ENCODE assay signal across 8 cellular contexts in the genomic region with DNA sequence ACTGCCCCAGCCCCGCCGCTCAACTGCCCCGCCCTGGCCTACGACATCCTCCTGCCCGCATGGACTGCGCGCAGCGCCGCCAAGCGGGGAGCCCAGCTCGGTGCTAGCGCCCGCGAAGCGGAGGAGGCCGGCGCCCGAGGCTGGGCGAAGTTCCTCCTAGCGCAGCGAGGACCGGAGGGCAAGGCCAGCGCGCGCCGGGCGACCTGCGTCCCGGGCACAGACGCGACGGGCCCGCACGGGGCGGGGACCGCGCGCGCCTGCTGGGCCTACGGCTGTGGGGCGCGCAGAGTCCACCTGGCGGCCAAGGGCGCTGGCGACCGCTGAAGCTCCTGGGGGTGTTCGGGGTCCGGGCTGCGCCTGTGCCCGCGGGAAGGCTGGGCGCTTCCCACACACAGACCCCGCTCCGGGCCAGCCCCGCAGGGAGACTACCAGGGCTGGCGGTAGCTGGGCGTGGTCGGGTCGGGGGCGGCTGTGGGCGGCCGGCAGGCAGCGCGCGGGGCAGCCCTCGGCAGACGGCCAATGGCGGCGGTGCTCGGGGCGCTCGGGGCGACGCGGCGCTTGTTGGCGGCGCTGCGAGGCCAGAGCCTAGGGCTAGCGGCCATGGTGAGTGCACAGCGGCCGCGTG. TPM values are rescaled to one million over a fixed set of nuclear protein-coding genes. Genes with fewer than 3 reads are reported as not detected.
DNase-seq lines count a peak whose midpoint lies in the region; ATAC-seq and TF ChIP-seq lines count a peak whose summit lies in the region.

Gene PCBD2, plus strand, starts transcription at position 511 of the 625 bp plus-strand sequence. Its CDS starts 9 bp downstream, at position 520.

- H3K9me3 Mint-ChIP-seq in CD8-positive, alpha-beta T cell = no peaks in the 10 kb centered on the region

- POLR2A ChIA-PET in CD8-positive, alpha-beta T cell (lab: Charles Lee) = interaction anchor here (0.6 to 3.0 kb wide), 15 partner anchors 10 to 728 kb away, joined by 3 to 29 read pairs (median 5); partner anchors contain the start of genes C5orf24, CAMLG, DDX46 and JADE2

- peak within 1 kb of the TSS; percentile 89 for H3K27ac ChIP-seq in CD8-positive, alpha-beta T cell (ENCODE audit: low read depth, low read length)

- ATAC-seq in CD8-positive, alpha-beta T cell = peak; percentile 86
- ATAC-seq in GM19438 (IDR thresholded peaks at IDR 0.05; ENCODE audit: low read depth, unreplicated experiment) (peak; percentile 75), HG03571 (IDR thresholded peaks at IDR 0.05; ENCODE audit: unreplicated experiment) (peak; percentile 71)

- H3K36me3 ChIP-seq in CD8-positive, alpha-beta T cell (ENCODE audit: insufficient read depth, low read length) = no peaks in the 10 kb centered on the region

- no peak for TF ChIP-seq POLR2A in lower leg skin (IDR thresholded peaks at IDR 0.05)

- H3K4me1 Mint-ChIP-seq in CD8-positive, alpha-beta T cell (ENCODE audit: low read depth) = peaks cover 10% of the 10 kb centered on the region

- no peaks in the 10 kb centered on the region for H3K9me3 ChIP-seq in CD8-positive, alpha-beta T cell (ENCODE audit: low read length)

- peak; percentile 67 for TF ChIP-seq CTCF in CD8-positive, alpha-beta T cell (IDR thresholded peaks at IDR 0.05)
- TF ChIP-seq CTCF in lower leg skin (IDR thresholded peaks at IDR 0.05) = peak in 1 of 3 donors; percentile 58

- H3K4me3 Mint-ChIP-seq in CD8-positive, alpha-beta T cell = peak within 1 kb of the TSS; percentile 98

- 1% methylated on average over 25 of the region's 83 CpGs; no CpG with 5 or more reads in 1 of the 2 donors for WGBS in lower leg skin, 2 donors

- CTCF ChIA-PET in CD8-positive, alpha-beta T cell (lab: Charles Lee) = interaction anchor here (0.7 to 3.4 kb wide), 16 partner anchors 9 to 317 kb away, joined by 3 to 13 read pairs (median 3); partner anchors contain the start of genes C5orf24 and CAMLG

- peaks cover 4% of the 10 kb centered on the region for H3K4me1 ChIP-seq in CD8-positive, alpha-beta T cell (ENCODE audit: insufficient read depth, low read length)

- no peaks in the 10 kb centered on the region for H3K27me3 ChIP-seq in CD8-positive, alpha-beta T cell (ENCODE audit: insufficient read depth, low read length)

- H3K36me3 Mint-ChIP-seq in CD8-positive, alpha-beta T cell = peaks cover 14% of the 10 kb centered on the region

- H3K27me3 Mint-ChIP-seq in CD8-positive, alpha-beta T cell (ENCODE audit: low read depth) = no peaks in the 10 kb centered on the region

- peak within 1 kb of the TSS; percentile 99 for H3K27ac Mint-ChIP-seq in CD8-positive, alpha-beta T cell

- H3K4me3 ChIP-seq in CD8-positive, alpha-beta T cell (ENCODE audit: low read depth, low read length) = peak within 1 kb of the TSS; percentile 59
- H3K4me3 ChIP-seq in lower leg skin (ENCODE audit: low read depth, poor library complexity, severe bottlenecking) = peak within 1 kb of the TSS; percentile 84

- DNase-seq in CD8-positive, alpha-beta T cell = peak; percentile 88 to 95 (median 90)
- DNase-seq in NCI-H774 (lab: John Stamatoyannopoulos, UW) = peak; percentile 91
- peak; percentile 87 for DNase-seq in activated CD4-positive, alpha-beta T cell treated with anti-CD3 and anti-CD28 coated beads, Interleukin-2, amount 50 U/mL, for 4 hours
- peak; percentile 80 to 90 for DNase-seq in dermis microvascular lymphatic vessel endothelial cell (ENCODE audit: low read depth in 2 of 2)
- DNase-seq in lower leg skin (ENCODE audit: low spot score in 2 of 2) = peak; percentile 82 to 97
- DNase-seq in stimulated activated CD4-positive, alpha-beta T cell treated with anti-CD3 and anti-CD28 coated beads, Interleukin-4, amount 100 ng/mL, for 4 hours = peak; percentile 89 to 91

- intact Hi-C loops in CD8-positive, alpha-beta T cell (cut with DNase I, micrococcal nuclease) = loop anchor here (1.0 to 10.0 kb wide), 14 partner anchors 30 to 1942 kb away; partner anchors contain the start of genes DDX46 (in 2 of the 2), SAR1B (in 2 of the 2), SEC24A (in 2 of the 2) and TXNDC15 (in 2 of the 2)
- intact Hi-C loops in lower leg skin (cut with DNase I; ENCODE audit: low total_unique reads) = no loop called here

RNA-seq across cellular contexts. Expression of gene PCBD2, which starts in this region (rescaled TPM):
- total RNA-seq in CD8-positive, alpha-beta T cell = 1 to 10 TPM; 4.2 to 4.4 TPM
- total RNA-seq in dermis microvascular lymphatic vessel endothelial cell = 4.2 and 4.7 TPM in 2 replicates
- total RNA-seq in lower leg skin = 10 to 100 TPM in 1 of 4 donors, 1 to 10 TPM in 3; 2.3 to 10.6 (median 5.5) TPM

Comparison
In these comparisons a context has a peak if more than half of its experiments do, and no peak if none do; other contexts are left out.
1. Peak in every context shown above with its lines: DNase-seq, ATAC-seq, H3K4me3 ChIP-seq and H3K27ac ChIP-seq.